Comparison of ENCODE assay signal across 17 cellular contexts in the genomic region with DNA sequence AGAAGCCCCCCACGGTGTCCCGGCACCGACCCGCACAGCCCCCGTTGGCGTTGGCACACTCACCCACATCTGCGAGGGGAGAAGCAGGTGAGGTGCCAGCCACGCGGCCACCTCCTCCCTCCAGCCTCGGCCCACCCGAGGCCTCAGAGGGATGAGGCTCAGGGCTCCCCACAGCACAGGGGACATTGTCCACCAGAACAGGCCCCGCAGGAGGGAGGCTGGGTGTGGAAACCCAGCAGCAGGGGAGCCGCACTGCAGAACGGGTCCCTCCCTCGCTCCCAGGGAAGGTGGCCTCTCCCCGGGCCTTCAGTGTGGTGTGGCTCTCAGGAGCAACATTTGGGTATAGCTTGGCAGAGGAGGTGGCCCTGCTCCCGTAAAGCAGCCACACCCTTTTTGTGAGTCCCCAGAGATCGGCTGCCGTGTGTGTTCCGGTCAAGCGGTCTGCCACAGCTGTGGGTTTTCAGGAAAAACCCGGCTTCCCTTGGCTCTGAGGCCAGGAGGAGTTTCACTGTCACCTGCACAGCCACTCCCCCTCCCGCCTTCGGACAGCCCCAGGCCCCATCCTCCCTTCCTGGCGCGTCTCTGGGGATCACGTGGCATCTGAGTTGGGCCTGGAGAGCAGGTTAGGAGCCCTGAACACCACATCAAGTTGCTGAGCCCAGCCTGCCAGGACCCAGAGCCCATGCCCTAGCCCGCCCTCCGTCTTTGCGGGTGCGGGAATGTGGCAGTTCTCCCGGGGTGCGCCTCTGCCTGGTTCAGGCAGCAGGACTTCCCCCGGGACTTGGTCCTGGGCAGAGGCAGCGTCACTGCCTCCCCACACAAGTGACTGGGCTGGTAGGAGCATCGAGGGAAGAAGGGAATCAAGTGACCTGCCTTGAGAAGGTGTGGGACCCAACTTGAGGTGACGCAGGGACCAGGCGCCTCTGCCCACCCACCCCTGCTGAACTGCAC.
DNase-seq lines count a peak whose midpoint lies in the region; ATAC-seq and TF ChIP-seq lines count a peak whose summit lies in the region.
"Had no signal": no experiment of that assay in that cellular context is flagged by ENCODE, and none has a peak within 500 bp of the region (broad histone marks: within the 10 kb centered on the region; RNA-seq: fewer than 3 reads in every experiment).

No MANE protein-coding gene starts in this region.

- no peaks in the 10 kb centered on the region for H3K27me3 ChIP-seq in H7 (ENCODE audit: control insufficient read depth, insufficient read depth, low read length)
- H3K27me3 ChIP-seq in trophoblast cell (ENCODE audit: insufficient read depth, low read length), result no peaks in the 10 kb centered on the region
- H3K27me3 ChIP-seq in MG63, result no peaks in the 10 kb centered on the region
- H3K27me3 ChIP-seq: sigmoid colon had no signal

- no peak overlapping the region for H3K4me3 Mint-ChIP-seq in activated T-helper 17 cell treated with anti-CD3 and anti-CD28 coated beads, Interleukin-2, amount 50 U/mL, for 72 hours
- H3K4me3 Mint-ChIP-seq: CD4-positive, CD25-positive, alpha-beta regulatory T cell; natural killer cell treated with Interleukin-12 subunit alpha and Interleukin-12 subunit beta and Interleukin-15 and Interleukin-18, amount 100 ng/mL, for 72 hours had no signal

- H4K91ac ChIP-seq in trophoblast cell (ENCODE audit: low read depth, low read length), result peak overlapping the region; percentile 56

- no peak overlapping the region for H3K4me2 ChIP-seq in trophoblast cell (ENCODE audit: low read length)

- peak overlapping the region; percentile 51 for H3K27ac ChIP-seq in trophoblast cell (ENCODE audit: low read depth, low read length)
- H3K27ac ChIP-seq: sigmoid colon had no signal

- H2AK5ac ChIP-seq in trophoblast cell (ENCODE audit: low read length), result peak overlapping the region; percentile 89

- H3K27ac Mint-ChIP-seq in activated T-helper 17 cell treated with anti-CD3 and anti-CD28 coated beads, Interleukin-2, amount 50 U/mL, for 72 hours, result no peak overlapping the region
- H3K27ac Mint-ChIP-seq: CD4-positive, CD25-positive, alpha-beta regulatory T cell; natural killer cell treated with Interleukin-12 subunit alpha and Interleukin-12 subunit beta and Interleukin-15 and Interleukin-18, amount 100 ng/mL, for 72 hours had no signal

- no peak for ATAC-seq in activated T-helper 17 cell treated with anti-CD3 and anti-CD28 coated beads, Interleukin-2, amount 50 U/mL, for 72 hours (replicated peaks)
- ATAC-seq: left lobe of liver had no signal

- H2BK12ac ChIP-seq in trophoblast cell (ENCODE audit: low read length), result peak overlapping the region; percentile 11

- H4K8ac ChIP-seq in trophoblast cell (ENCODE audit: low read depth, low read length), result peak overlapping the region; percentile 12

- H3K79me1 ChIP-seq in trophoblast cell (ENCODE audit: low read length), result peaks cover 27% of the 10 kb centered on the region

- H3K36me3 Mint-ChIP-seq in activated T-helper 17 cell treated with anti-CD3 and anti-CD28 coated beads, Interleukin-2, amount 50 U/mL, for 72 hours (ENCODE audit: low read depth), result no peaks in the 10 kb centered on the region
- H3K36me3 Mint-ChIP-seq: CD4-positive, CD25-positive, alpha-beta regulatory T cell; natural killer cell treated with Interleukin-12 subunit alpha and Interleukin-12 subunit beta and Interleukin-15 and Interleukin-18, amount 100 ng/mL, for 72 hours had no signal

- H3K4ac ChIP-seq in trophoblast cell (ENCODE audit: low read depth, low read length), result no peak overlapping the region

- no peak overlapping the region for H3K23ac ChIP-seq in trophoblast cell (ENCODE audit: low read length)

- H3K4me1 Mint-ChIP-seq in activated T-helper 17 cell treated with anti-CD3 and anti-CD28 coated beads, Interleukin-2, amount 50 U/mL, for 72 hours, result no peaks in the 10 kb centered on the region
- H3K4me1 Mint-ChIP-seq: CD4-positive, CD25-positive, alpha-beta regulatory T cell had no signal

- H3K9me3 ChIP-seq in trophoblast cell (ENCODE audit: insufficient read depth, low read depth, low read length) (no peaks in the 10 kb centered on the region), MG63 (no peaks in the 10 kb centered on the region)
- H3K9me3 ChIP-seq: HAP-1, sigmoid colon had no signal

- H2BK120ac ChIP-seq in trophoblast cell (ENCODE audit: insufficient read depth, low read length, poor library complexity), result peak overlapping the region; percentile 74

- no peak overlapping the region for H3K9ac ChIP-seq in trophoblast cell (ENCODE audit: low read length)

- H3K4me1 ChIP-seq in trophoblast cell (ENCODE audit: control insufficient read depth in 1 of 2, insufficient read depth in 2 of 2, low read length in 2 of 2), result peaks cover 54 to 57% of the 10 kb centered on the region in 2 experiments
- H3K4me1 ChIP-seq: HAP-1 had no signal

- H3K9me3 Mint-ChIP-seq in activated T-helper 17 cell treated with anti-CD3 and anti-CD28 coated beads, Interleukin-2, amount 50 U/mL, for 72 hours, result no peaks in the 10 kb centered on the region
- H3K9me3 Mint-ChIP-seq: CD4-positive, CD25-positive, alpha-beta regulatory T cell; natural killer cell treated with Interleukin-12 subunit alpha and Interleukin-12 subunit beta and Interleukin-15 and Interleukin-18, amount 100 ng/mL, for 72 hours had no signal

- DNase-seq in H7 (peak; percentile 69), NCI-H69 (lab: John Stamatoyannopoulos, UW) (peak; percentile 57), epithelial cell of esophagus (ENCODE audit: low read depth) (peak; percentile 22), trophoblast cell (peak; percentile 87 to 89), MG63 (no peak)
- DNase-seq in central memory CD4-positive, alpha-beta T cell, result no peak
- DNase-seq: activated CD4-positive, alpha-beta T cell treated with anti-CD3 and anti-CD28 coated beads, Interleukin-2, amount 50 U/mL, for 48 hours; CD4-positive, CD25-positive, alpha-beta regulatory T cell; effector CD8-positive, alpha-beta T cell; Right ventricle myocardium superior; sigmoid colon; stimulated activated naive CD4-positive, alpha-beta T cell treated with Interleukin-2 at 50 U/mL for 16 hours; T-helper 9 cell had no signal

- peak overlapping the region; percentile 43 for H2BK5ac ChIP-seq in trophoblast cell (ENCODE audit: low read depth, low read length, poor library complexity)

- H3K18ac ChIP-seq in trophoblast cell (ENCODE audit: low read length), result peak overlapping the region; percentile 36

- no peaks in the 10 kb centered on the region for H3K36me3 ChIP-seq in H7 (replicated peaks; ENCODE audit: control insufficient read depth, insufficient read depth, low read length)
- H3K36me3 ChIP-seq in trophoblast cell (ENCODE audit: control insufficient read depth in 1 of 2, insufficient read depth in 2 of 2, low read length in 2 of 2), result no peaks in the 10 kb centered on the region
- H3K36me3 ChIP-seq in MG63, result peaks cover 3% of the 10 kb centered on the region; the same call in 1 of the 2 replicates
- H3K36me3 ChIP-seq: HAP-1, sigmoid colon had no signal

- TF ChIP-seq CTCF in epithelial cell of esophagus (IDR thresholded peaks at IDR 0.05; ENCODE audit: insufficient read depth, low read depth, low read length, missing control alignments), result no peak

- H4K12ac ChIP-seq in trophoblast cell (ENCODE audit: low read depth, low read length), result no peak overlapping the region

- no peak overlapping the region for H2AFZ ChIP-seq in trophoblast cell (ENCODE audit: insufficient read depth, low read length, poor library complexity)

- H3K4me3 ChIP-seq in H7 (ENCODE audit: insufficient read depth, low read depth, low read length) (no peak overlapping the region), epithelial cell of esophagus (ENCODE audit: low read length) (no peak overlapping the region), trophoblast cell (ENCODE audit: low read depth, low read length) (no peak overlapping the region), MG63 (no peak overlapping the region)
- H3K4me3 ChIP-seq: HAP-1, sigmoid colon had no signal

- no CpG with 5 or more reads among the region's 38 CpGs for WGBS in trophoblast cell (ENCODE audit: extremely low coverage, insufficient coverage, insufficient read length)

- H3K14ac ChIP-seq in trophoblast cell (ENCODE audit: low read length), result peak overlapping the region; percentile 74

- H3K79me2 ChIP-seq in trophoblast cell (ENCODE audit: control insufficient read depth, insufficient read depth, low read length, poor library complexity), result peaks cover 2% of the 10 kb centered on the region

- H3K27me3 Mint-ChIP-seq in activated T-helper 17 cell treated with anti-CD3 and anti-CD28 coated beads, Interleukin-2, amount 50 U/mL, for 72 hours, result no peaks in the 10 kb centered on the region
- H3K27me3 Mint-ChIP-seq: CD4-positive, CD25-positive, alpha-beta regulatory T cell; natural killer cell treated with Interleukin-12 subunit alpha and Interleukin-12 subunit beta and Interleukin-15 and Interleukin-18, amount 100 ng/mL, for 72 hours had no signal

Comparison
In these comparisons a context has a peak if more than half of its experiments do, and no peak if none do; other contexts are left out.
1. DNase-seq: peak in H7 (single experiment), NCI-H69 (single experiment), epithelial cell of esophagus (single experiment) and trophoblast cell (2 of 2); none in central memory CD4-positive, alpha-beta T cell (single experiment) and MG63 (single experiment).